Comparison of ENCODE assay signal across 7 cellular contexts in genomic region chr17:65664696-65665095, GRCh38.
"Had no signal": no experiment of that assay in that cellular context is flagged by ENCODE, and none has a peak within 500 bp of the region (broad histone marks: within the 10 kb centered on the region; RNA-seq: fewer than 3 reads in every experiment).

No MANE protein-coding gene starts in this region.

- H3K4me3 ChIP-seq: GM23248, K562 had no signal

- FAIRE-seq: K562 had no signal

- ATAC-seq: K562 had no signal

- H2AFZ ChIP-seq: GM23248 had no signal

- DNase-seq: GOT3, H9, HCEC 1CT, KG1 had no signal

- H3K27ac ChIP-seq: GM23248, HL-60 had no signal

- H3K9ac ChIP-seq: GM23248 had no signal
